In the genomic region with DNA sequence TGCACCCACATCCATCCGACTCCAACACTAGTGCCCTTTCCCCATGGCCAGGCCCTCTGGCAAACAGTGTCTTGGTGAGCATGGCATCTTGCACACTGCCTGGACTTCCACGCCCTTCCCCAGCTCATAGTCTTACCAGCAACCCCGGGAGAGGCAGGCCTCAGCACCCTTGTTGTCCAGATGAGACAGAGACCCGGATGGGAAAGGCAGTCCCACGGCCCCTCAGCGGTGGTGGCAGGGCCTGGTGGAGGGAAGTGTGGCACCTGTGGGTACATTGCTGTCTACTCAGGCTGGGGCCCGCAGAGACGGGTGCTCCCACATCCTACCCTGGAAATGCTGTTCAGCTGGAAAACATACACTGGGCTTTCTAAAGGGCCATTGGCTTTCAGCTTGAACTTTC, we compare ENCODE assay signal across 20 cellular contexts. TPM values are rescaled to one million over a fixed set of nuclear protein-coding genes. Genes with fewer than 3 reads are reported as not detected.
DNase-seq lines count a peak whose midpoint lies in the region; ATAC-seq and TF ChIP-seq lines count a peak whose summit lies in the region.
"Had no signal": no experiment of that assay in that cellular context is flagged by ENCODE, and none has a peak within 500 bp of the region (broad histone marks: within the 10 kb centered on the region; RNA-seq: fewer than 3 reads in every experiment).

No MANE protein-coding gene starts in this region.

- intact Hi-C loops in Right ventricle myocardium inferior (cut with DNase I) (no loop called here), cardiac septum (cut with DNase I) (no loop called here), upper lobe of right lung (cut with DNase I) (no loop called here)

- H4K91ac ChIP-seq in mesenchymal stem cell (ENCODE audit: low read length) = peak overlapping the region; percentile 19

- H3K4me1 ChIP-seq in mesenchymal stem cell (ENCODE audit: control insufficient read depth, insufficient read depth, low read depth, low read length) (peaks cover 29% of the 10 kb centered on the region), upper lobe of right lung (no peaks in the 10 kb centered on the region)

- H2BK12ac ChIP-seq in mesenchymal stem cell (ENCODE audit: low read length in 2 of 2) = no peak overlapping the region

- no peak overlapping the region for H2AFZ ChIP-seq in mesenchymal stem cell (ENCODE audit: low read depth, low read length)

- no peak overlapping the region for H2BK120ac ChIP-seq in mesenchymal stem cell (ENCODE audit: low read depth, low read length)

- no peak overlapping the region for H3K27ac ChIP-seq in mesenchymal stem cell (ENCODE audit: low read length, poor library complexity, severe bottlenecking)
- H3K27ac ChIP-seq in upper lobe of right lung = no peak overlapping the region
- H3K27ac ChIP-seq in brain microvascular endothelial cell = no peak overlapping the region
- H3K27ac ChIP-seq: HL-60 had no signal

- H3K14ac ChIP-seq in mesenchymal stem cell (ENCODE audit: low read length in 2 of 2) = no peak overlapping the region

- no peak for ATAC-seq in Right ventricle myocardium inferior
- ATAC-seq in upper lobe of right lung = no peak

- H4K8ac ChIP-seq in mesenchymal stem cell (ENCODE audit: low read length) = no peak overlapping the region

- H3K9me3 ChIP-seq in mesenchymal stem cell (ENCODE audit: control insufficient read depth, low read length) (no peaks in the 10 kb centered on the region), upper lobe of right lung (no peaks in the 10 kb centered on the region)

- no peak overlapping the region for H3K4me2 ChIP-seq in mesenchymal stem cell (ENCODE audit: low read length, poor library complexity, severe bottlenecking)

- H3K4me3 ChIP-seq in mesenchymal stem cell (ENCODE audit: insufficient read depth in 1 of 2, low read depth in 1 of 2, low read length in 2 of 2) = no peak overlapping the region
- H3K4me3 ChIP-seq in upper lobe of right lung = no peak overlapping the region
- no peak overlapping the region for H3K4me3 ChIP-seq in brain microvascular endothelial cell (ENCODE audit: low read depth, low read length)
- H3K4me3 ChIP-seq: GM23248 had no signal

- DNase-seq in Right ventricle myocardium inferior (ENCODE audit: missing footprints) (peak; percentile 47), cardiac septum (ENCODE audit: low spot score) (no peak), ecto neural progenitor cell (ENCODE audit: low spot score) (peak; percentile 45), mesenchymal stem cell (no peak), upper lobe of right lung (peak; percentile 50), brain microvascular endothelial cell (no peak), dedifferentiated amniotic fluid mesenchymal stem cell (ENCODE audit: extremely low spot score) (no peak), H4 (ENCODE audit: low spot score) (no peak)
- DNase-seq: 8988T, HCEC 1CT, Karpas-422, MV-4-11, NCI-H1105 treated with DMSO at 0.1 percent for 48 hours, NCI-H2029 treated with DMSO at 0.1 percent for 48 hours, NCI-H524 treated with DMSO at 0.1 percent for 48 hours, NCI-H82, SHP77 had no signal

- peaks cover 0 to 3% of the 10 kb centered on the region in 2 experiments for H3K36me3 ChIP-seq in mesenchymal stem cell (ENCODE audit: control insufficient read depth in 1 of 2, insufficient read depth in 2 of 2, low read depth in 1 of 2, low read length in 2 of 2)
- H3K36me3 ChIP-seq in upper lobe of right lung = no peaks in the 10 kb centered on the region
- no peaks in the 10 kb centered on the region for H3K36me3 ChIP-seq in brain microvascular endothelial cell (replicated peaks)

- TF ChIP-seq CTCF in upper lobe of right lung (IDR thresholded peaks at IDR 0.05) = no peak
- no peak for TF ChIP-seq CTCF in brain microvascular endothelial cell (IDR thresholded peaks at IDR 0.05; ENCODE audit: low read depth, low read length, missing control alignments)

- in situ Hi-C loops in brain microvascular endothelial cell (cut with HindIII; ENCODE audit: low pct_ligation_motif_present, low sequenced_read_pairs) = loop anchor here (25.0 kb wide), 1 partner anchor 129 kb away; no protein-coding TSS in a partner anchor

- H3K4ac ChIP-seq in mesenchymal stem cell (ENCODE audit: low read depth in 1 of 2, low read length in 2 of 2) = no peak overlapping the region

- no peak overlapping the region for H2BK5ac ChIP-seq in mesenchymal stem cell (ENCODE audit: low read depth, low read length, poor library complexity, severe bottlenecking)

- 92% methylated on average over 8 of the region's 8 CpGs for WGBS in mesenchymal stem cell

- H3K79me1 ChIP-seq in mesenchymal stem cell (replicated peaks; ENCODE audit: low read length, poor library complexity, severe bottlenecking) = no peaks in the 10 kb centered on the region

- peaks cover 0 to 11% of the 10 kb centered on the region in 2 experiments for H3K27me3 ChIP-seq in mesenchymal stem cell (ENCODE audit: control insufficient read depth in 1 of 2, insufficient read depth in 1 of 2, low read length in 2 of 2)
- H3K27me3 ChIP-seq in upper lobe of right lung = no peaks in the 10 kb centered on the region
- H3K27me3 ChIP-seq in brain microvascular endothelial cell (replicated peaks) = no peaks in the 10 kb centered on the region

- no peak overlapping the region for H2AK5ac ChIP-seq in mesenchymal stem cell (ENCODE audit: low read length, severe bottlenecking)

- no peak overlapping the region for H3K18ac ChIP-seq in mesenchymal stem cell (ENCODE audit: low read depth in 1 of 2, low read length in 2 of 2)

- H3K9ac ChIP-seq in mesenchymal stem cell (ENCODE audit: low read length) = no peak overlapping the region

- no peak overlapping the region for H3K23ac ChIP-seq in mesenchymal stem cell (ENCODE audit: low read length in 2 of 2)

- H2BK15ac ChIP-seq in mesenchymal stem cell (ENCODE audit: low read depth, poor library complexity, severe bottlenecking) = no peak overlapping the region

RNA-seq across cellular contexts. Expression of gene HDAC11, which starts 28.4 kb away (rescaled TPM):
- total RNA-seq in Right ventricle myocardium inferior (37.5 TPM), cardiac septum (30.7 TPM), upper lobe of right lung (15.0 TPM)
- polyA plus RNA-seq in mesenchymal stem cell (2013, experiment 1 of 2) = 7.0 TPM
- 9.6 TPM for polyA plus RNA-seq in mesenchymal stem cell (2013, experiment 2 of 2)
- total RNA-seq in H4 (2014; rRNA removed; shearing (Covaris generic)) = 6.0 and 9.4 TPM in 2 replicates

RNA-seq across cellular contexts. Expression of gene FBLN2, which starts 40.4 kb away (rescaled TPM):
- 81.1 TPM for total RNA-seq in Right ventricle myocardium inferior
- total RNA-seq in cardiac septum = 64.6 TPM
- polyA plus RNA-seq in mesenchymal stem cell (2013, experiment 1 of 2) = 39.0 TPM
- polyA plus RNA-seq in mesenchymal stem cell (2013, experiment 2 of 2) = 37.8 TPM
- total RNA-seq in upper lobe of right lung = 32.9 TPM
- not detected in 2 replicates for total RNA-seq in H4 (2014; rRNA removed; shearing (Covaris generic))
- total RNA-seq: OCI-LY7 had no signal

Comparison
In these comparisons a context has a peak if more than half of its experiments do, and no peak if none do; other contexts are left out.
1. DNase-seq: peak in Right ventricle myocardium inferior (single experiment), ecto neural progenitor cell (single experiment) and upper lobe of right lung (single experiment); none in cardiac septum (single experiment), mesenchymal stem cell (single experiment), brain microvascular endothelial cell (single experiment), dedifferentiated amniotic fluid mesenchymal stem cell (single experiment) and H4 (single experiment).
2. RNA of gene FBLN2, which starts 40.4 kb away (total RNA-seq): 81.1 TPM in Right ventricle myocardium inferior (single experiment), 64.6 TPM in cardiac septum (single experiment) and 32.9 TPM in upper lobe of right lung (single experiment); not detected in H4; every median in the first group is over 10 times any median in the second.